ENCODE assay signal across 18 cellular contexts in the genomic region with DNA sequence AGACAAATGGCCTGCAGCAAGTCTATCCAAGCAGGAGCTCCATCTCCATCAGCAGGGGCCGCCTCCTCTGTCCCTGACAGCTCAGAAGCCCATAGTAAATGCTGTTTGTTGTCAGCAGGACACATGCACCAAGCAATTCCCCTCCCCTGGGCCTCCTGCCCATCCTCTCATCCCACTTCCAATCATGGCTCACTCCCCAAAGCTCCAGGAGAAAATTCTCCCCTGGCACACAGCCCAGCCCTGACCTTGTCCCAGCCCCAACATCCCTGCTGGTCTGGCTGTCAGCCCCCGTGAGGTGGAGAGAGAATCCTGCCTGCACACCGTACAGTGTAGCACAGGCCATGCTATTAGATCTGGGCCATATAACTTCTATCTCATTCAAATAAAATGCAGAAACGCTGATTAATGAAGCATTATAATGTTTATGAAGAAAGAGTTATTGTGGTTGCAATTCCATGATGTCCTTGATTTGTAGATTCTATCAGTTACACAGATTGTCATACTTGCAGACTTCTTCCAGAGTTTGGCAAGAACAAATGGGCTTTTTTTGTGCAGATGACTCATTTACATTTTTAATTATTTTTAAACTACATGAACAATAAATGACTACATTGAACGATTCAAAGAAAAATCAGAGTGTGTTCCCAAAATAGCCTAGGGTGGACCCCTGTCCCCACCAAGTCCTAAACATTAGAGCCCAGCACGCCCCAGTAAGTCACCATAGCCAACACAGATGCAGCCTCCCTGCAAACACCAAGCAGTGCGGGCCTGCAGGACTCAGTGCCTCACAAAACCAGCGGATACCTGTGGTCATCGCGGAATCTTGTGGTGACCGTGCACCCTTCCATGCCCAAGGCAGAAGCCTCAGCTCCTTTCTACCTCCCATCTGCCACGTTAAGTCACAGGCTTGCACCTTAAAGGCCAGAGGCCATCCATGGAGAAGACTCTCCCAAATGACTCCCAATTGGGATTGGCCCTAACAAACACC.
DNase-seq lines count a peak whose midpoint lies in the region; TF ChIP-seq lines count a peak whose summit lies in the region.
"Had no signal": no experiment of that assay in that cellular context is flagged by ENCODE, and none has a peak within 500 bp of the region (broad histone marks: within the 10 kb centered on the region; RNA-seq: fewer than 3 reads in every experiment).

No MANE protein-coding gene starts in this region.

- no peak for TF ChIP-seq POLR2A in vagina (IDR thresholded peaks at IDR 0.05)

- H3K4me1 ChIP-seq in vagina: no peaks in the 10 kb centered on the region

- no peaks in the 10 kb centered on the region for H3K27me3 ChIP-seq in vagina

- H3K9me3 ChIP-seq in vagina: no peaks in the 10 kb centered on the region
- H3K9me3 ChIP-seq: A549 had no signal

- in situ Hi-C loops in ACHN (cut with HindIII; ENCODE audit: low pct_ligation_motif_present, low pct_unique_long_range_greater_than_20kb, low sequenced_read_pairs): no loop called here

- H3K4me3 ChIP-seq in vagina: no peak overlapping the region
- H3K4me3 ChIP-seq: A549, GM23248, SK-N-MC had no signal

- no peaks in the 10 kb centered on the region for H3K36me3 ChIP-seq in vagina

- DNase-seq in NCI-H82 (lab: John Stamatoyannopoulos, UW): peak; percentile 20
- DNase-seq in NCI-H82 treated with DMSO at 0.1 percent for 48 hours (lab: John Stamatoyannopoulos, UW; ENCODE audit: unreplicated experiment): no peak
- DNase-seq in mesenteric fat pad (ENCODE audit: low spot score): peak; percentile 74
- peak; percentile 37 to 85 for DNase-seq in vagina (ENCODE audit: extremely low spot score in 2 of 2)
- DNase-seq in stimulated activated CD4-positive, alpha-beta T cell treated with anti-CD3 and anti-CD28 coated beads, Interleukin-4, amount 100 ng/mL, for 24 hours: no peak
- DNase-seq in ACHN: no peak
- DNase-seq in KG1 (lab: John Stamatoyannopoulos, UW): no peak
- DNase-seq: GF-D8; GM23248; left colon; naive thymus-derived CD8-positive, alpha-beta T cell; NCI-H1436 treated with DMSO at 0.1 percent for 48 hours; NK-92 treated with Interleukin-12 subunit alpha and Interleukin-12 subunit beta, amount 100 ng/mL, for 24 hours; stimulated activated naive CD4-positive, alpha-beta T cell treated with Interleukin-2 at 50 U/mL for 16 hours had no signal

- no peak for TF ChIP-seq CTCF in vagina (IDR thresholded peaks at IDR 0.05)

- intact Hi-C loops in vagina (cut with DNase I): no loop called here

- H3K27ac ChIP-seq in cingulate gyrus (ENCODE audit: low read depth, low read length): peak overlapping the region; percentile 82
- no peak overlapping the region for H3K27ac ChIP-seq in vagina
- H3K27ac ChIP-seq: A549, GM23248, SK-N-MC, VCaP had no signal

Comparison
In these comparisons a context has a peak if more than half of its experiments do, and no peak if none do; other contexts are left out.
1. DNase-seq: peak in NCI-H82 (single experiment), mesenteric fat pad (single experiment) and vagina (2 of 2); none in NCI-H82 treated with DMSO at 0.1 percent for 48 hours (single experiment), stimulated activated CD4-positive, alpha-beta T cell treated with anti-CD3 and anti-CD28 coated beads, Interleukin-4, amount 100 ng/mL, for 24 hours (single experiment), ACHN (single experiment) and KG1 (single experiment).